Comparison of ENCODE assay signal across 21 cellular contexts in the genomic region with DNA sequence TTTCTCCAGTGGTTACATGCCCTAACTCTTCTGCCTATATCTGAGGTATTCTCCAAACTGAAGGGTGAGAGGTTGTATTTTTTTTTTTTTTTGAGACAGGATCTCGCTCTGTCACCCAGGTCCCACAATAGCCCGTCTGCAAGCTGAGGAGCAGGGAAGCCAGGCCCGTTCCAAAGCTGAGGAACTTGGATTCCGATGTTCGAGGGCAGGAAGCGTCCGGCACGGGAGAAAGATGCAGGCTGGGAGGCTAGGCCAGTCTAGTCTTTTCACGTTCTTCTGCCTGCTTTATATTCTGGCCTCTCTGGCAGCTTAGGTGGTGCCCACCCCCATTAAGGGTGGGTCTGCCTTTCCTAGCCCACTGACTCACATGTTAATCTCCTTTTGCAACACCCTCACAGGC.
"Had no signal": no experiment of that assay in that cellular context is flagged by ENCODE, and none has a peak within 500 bp of the region (broad histone marks: within the 10 kb centered on the region; RNA-seq: fewer than 3 reads in every experiment).

No MANE protein-coding gene starts in this region.

- H3K9me3 Mint-ChIP-seq: activated CD4-positive, alpha-beta memory T cell treated with anti-CD3 and anti-CD28 coated beads for 36 hours; activated CD4-positive, alpha-beta T cell treated with anti-CD3 and anti-CD28 coated beads, Interleukin-2, amount 10 ng/mL, durations not matched to agents 24 days and 14 days; activated T-cell treated with anti-CD3 and anti-CD28 coated beads, Interleukin-2, amount 50 U/mL, for 72 hours; WTC11 had no signal

- DNase-seq: activated CD4-positive, alpha-beta memory T cell treated with anti-CD3 and anti-CD28 coated beads for 36 hours; activated CD4-positive, alpha-beta T cell treated with anti-CD3 and anti-CD28 coated beads, Interleukin-2, amount 10 ng/mL, durations not matched to agents 24 days and 14 days; activated CD4-positive, CD25-positive, alpha-beta regulatory T cell treated with anti-CD3 and anti-CD28 coated beads, Interleukin-2, amount 50 U/mL, for 72 hours; activated CD8-positive, alpha-beta memory T cell treated with anti-CD3 and anti-CD28 coated beads for 24 hours; activated T-cell treated with anti-CD3 and anti-CD28 coated beads, Interleukin-2, amount 50 U/mL, for 72 hours; aorta; caudate nucleus; MM.1S; NCI-H1105; NCI-H1436; NCI-H187; NCI-H2081; NCI-H510A treated with DMSO at 0.1 percent for 48 hours; NCI-H69; Peyer's patch; Right ventricle myocardium superior; SJCRH30; SK-N-SH; T-helper 9 cell had no signal

- H3K27me3 Mint-ChIP-seq: activated CD4-positive, alpha-beta memory T cell treated with anti-CD3 and anti-CD28 coated beads for 36 hours; activated CD4-positive, alpha-beta T cell treated with anti-CD3 and anti-CD28 coated beads, Interleukin-2, amount 10 ng/mL, durations not matched to agents 24 days and 14 days had no signal

- H3K4me3 Mint-ChIP-seq: activated CD4-positive, alpha-beta memory T cell treated with anti-CD3 and anti-CD28 coated beads for 36 hours; activated CD4-positive, alpha-beta T cell treated with anti-CD3 and anti-CD28 coated beads, Interleukin-2, amount 10 ng/mL, durations not matched to agents 24 days and 14 days; activated T-cell treated with anti-CD3 and anti-CD28 coated beads, Interleukin-2, amount 50 U/mL, for 72 hours; WTC11 had no signal

- H3K27ac Mint-ChIP-seq: activated CD4-positive, alpha-beta T cell treated with anti-CD3 and anti-CD28 coated beads, Interleukin-2, amount 10 ng/mL, durations not matched to agents 24 days and 14 days; activated T-cell treated with anti-CD3 and anti-CD28 coated beads, Interleukin-2, amount 50 U/mL, for 72 hours; WTC11 had no signal

- H3K36me3 ChIP-seq: breast epithelium had no signal

- ATAC-seq: activated T-cell treated with anti-CD3 and anti-CD28 coated beads, Interleukin-2, amount 50 U/mL, for 72 hours; WTC11 had no signal

- H3K4me3 ChIP-seq: breast epithelium, Peyer's patch, SJCRH30 had no signal

- H3K9me3 ChIP-seq: breast epithelium, Peyer's patch, SJCRH30, SK-N-SH had no signal

- H3K4me1 Mint-ChIP-seq: activated CD4-positive, alpha-beta T cell treated with anti-CD3 and anti-CD28 coated beads, Interleukin-2, amount 10 ng/mL, durations not matched to agents 24 days and 14 days; WTC11 had no signal

- H3K27me3 ChIP-seq: breast epithelium, Peyer's patch, SJCRH30 had no signal
